25 cellular contexts compared by ENCODE assay signal in the genomic region with DNA sequence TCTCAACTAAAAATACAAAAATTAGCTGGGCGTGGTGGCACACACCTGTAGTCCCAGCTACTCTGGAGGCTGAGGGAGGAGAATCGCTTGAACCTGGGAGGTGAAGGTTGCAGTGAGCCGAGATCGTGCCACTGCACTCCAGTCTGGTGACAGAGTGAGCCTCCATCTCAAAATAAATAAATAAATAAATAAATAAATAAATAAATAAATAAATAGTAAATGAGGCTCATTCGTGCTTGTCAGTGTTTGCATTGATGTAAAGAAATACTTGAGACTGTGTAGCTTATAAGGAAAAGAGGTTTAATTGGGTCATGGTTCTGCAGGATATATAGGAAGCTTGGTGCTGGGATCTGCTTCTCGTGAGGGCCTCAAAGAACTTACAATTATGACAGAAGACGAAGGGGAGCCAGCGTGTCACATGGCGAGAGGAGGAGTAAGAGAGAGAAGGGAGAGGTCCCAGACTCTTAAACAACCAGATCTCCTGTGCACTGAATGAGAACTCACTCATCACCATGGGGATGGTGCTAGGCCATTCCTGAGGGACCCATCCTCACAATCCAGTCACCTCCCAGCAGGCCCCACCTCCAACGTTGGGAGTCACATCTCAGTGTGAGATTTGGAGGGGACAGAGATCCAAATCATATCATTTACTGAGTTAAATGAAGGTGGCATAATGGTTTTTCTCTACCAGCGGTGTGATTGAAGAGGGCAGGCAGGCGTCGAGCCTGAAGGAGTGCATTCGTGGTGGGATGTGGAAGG.
DNase-seq lines count a peak whose midpoint lies in the region; ATAC-seq, FAIRE-seq and TF ChIP-seq lines count a peak whose summit lies in the region.
"Had no signal": no experiment of that assay in that cellular context is flagged by ENCODE, and none has a peak within 500 bp of the region (broad histone marks: within the 10 kb centered on the region; RNA-seq: fewer than 3 reads in every experiment).

No MANE protein-coding gene starts in this region.

- H3K9ac ChIP-seq in HepG2 (ENCODE audit: insufficient read depth, low read depth, low read length), result no peak overlapping the region
- H3K9ac ChIP-seq: neural progenitor cell had no signal

- no peak for FAIRE-seq in HepG2 (lab: Jason Lieb, UNC)
- FAIRE-seq: islet of Langerhans, TTC549 had no signal

- CTCF ChIA-PET in HepG2 (lab: Yijun Ruan, JAX; ENCODE audit: low intra/inter-chr PET ratio, low total read pairs), result no interaction called here
- CTCF ChIA-PET in CD8-positive, alpha-beta memory T cell (lab: Charles Lee), result no interaction called here

- peaks cover 23% of the 10 kb centered on the region for H3K4me1 Mint-ChIP-seq in T-helper 17 cell
- peaks cover 60% of the 10 kb centered on the region for H3K4me1 Mint-ChIP-seq in mesothelial cell of epicardium
- H3K4me1 Mint-ChIP-seq in CD8-positive, alpha-beta memory T cell, result peaks cover 28 to 44% (median 32%) of the 10 kb centered on the region in 3 donors

- TF ChIP-seq POLR2A in HepG2 (IDR thresholded peaks at IDR 0.05; ENCODE audit: insufficient read depth in 1 of 2, low read depth in 2 of 2, low read length in 2 of 2), result no peak
- TF ChIP-seq POLR2A in right lobe of liver (IDR thresholded peaks at IDR 0.05), result no peak
- TF ChIP-seq POLR2A in vagina (IDR thresholded peaks at IDR 0.05), result no peak

- no peak for TF ChIP-seq RAD21 in HepG2 (CRISPR knock-in tag; IDR thresholded peaks at IDR 0.05)

- TF ChIP-seq CTCF in HepG2 (CRISPR knock-in tag; IDR thresholded peaks at IDR 0.05) (no peak), right lobe of liver (IDR thresholded peaks at IDR 0.05) (no peak), mesothelial cell of epicardium (IDR thresholded peaks at IDR 0.05; ENCODE audit: unreplicated experiment) (no peak), vagina (IDR thresholded peaks at IDR 0.05) (no peak)

- no peak overlapping the region for H2AFZ ChIP-seq in HepG2 (ENCODE audit: low read length)
- H2AFZ ChIP-seq: neural progenitor cell had no signal

- peak overlapping the region; percentile 3 for H3K27ac ChIP-seq in HepG2 (ENCODE audit: extremely low read length, insufficient read depth, low read length)
- peak overlapping the region in 1 of 3 donors; percentile 1 for H3K27ac ChIP-seq in right lobe of liver
- H3K27ac ChIP-seq in vagina, result no peak overlapping the region
- H3K27ac ChIP-seq in CD8-positive, alpha-beta memory T cell (ENCODE audit: low read depth, low read length), result no peak overlapping the region
- H3K27ac ChIP-seq: neural progenitor cell had no signal

- H3K4me3 Mint-ChIP-seq in T-helper 17 cell, result no peak overlapping the region
- H3K4me3 Mint-ChIP-seq in mesothelial cell of epicardium, result no peak overlapping the region
- H3K4me3 Mint-ChIP-seq in CD8-positive, alpha-beta memory T cell, result peak overlapping the region in 1 of 7 donors; percentile 6
- H3K4me3 Mint-ChIP-seq: activated naive CD8-positive, alpha-beta T cell treated with anti-CD3 and anti-CD28 coated beads, Interleukin-2, amount 10 ng/mL, durations not matched to agents 7 days and 5 days; neural progenitor cell had no signal

- no peak for ATAC-seq in HepG2
- no peak for ATAC-seq in right lobe of liver
- ATAC-seq in T-helper 17 cell, result no peak
- no peak for ATAC-seq in GM21576 (IDR thresholded peaks at IDR 0.05; ENCODE audit: unreplicated experiment)
- ATAC-seq: esophagus mucosa, HCT116, left ventricle myocardium superior had no signal

- H3K36me3 Mint-ChIP-seq in T-helper 17 cell (ENCODE audit: low read depth) (no peaks in the 10 kb centered on the region), mesothelial cell of epicardium (peaks cover 13% of the 10 kb centered on the region)
- H3K36me3 Mint-ChIP-seq in CD8-positive, alpha-beta memory T cell, result peaks cover 0 to 1% (median 0%) of the 10 kb centered on the region in 3 donors

- H3K36me3 ChIP-seq in HepG2 (replicated peaks in 1 of 2; ENCODE audit: control insufficient read depth in 1 of 2, insufficient read depth in 2 of 2, low read length in 2 of 2), result peaks cover 11 to 26% of the 10 kb centered on the region in 2 experiments
- H3K36me3 ChIP-seq in right lobe of liver, result no peaks in the 10 kb centered on the region
- H3K36me3 ChIP-seq in vagina, result no peaks in the 10 kb centered on the region
- H3K36me3 ChIP-seq in CD8-positive, alpha-beta memory T cell (ENCODE audit: insufficient read depth, low read length), result no peaks in the 10 kb centered on the region
- H3K36me3 ChIP-seq: neural progenitor cell, spleen, upper lobe of left lung had no signal

- in situ Hi-C loops in HepG2 (cut with HindIII; ENCODE audit: extremely low pct_ligation_motif_present, low pct_unique_long_range_greater_than_20kb), result no loop called here

- H3K79me2 ChIP-seq in HepG2 (ENCODE audit: insufficient read depth, low read length), result peaks cover 90% of the 10 kb centered on the region

- DNase-seq in HepG2 (ENCODE audit: low spot score) (no peak), right lobe of liver (no peak), T-helper 17 cell (no peak), mesothelial cell of epicardium (ENCODE audit: low spot score in 2 of 2, unreplicated experiment in 2 of 2) (no peak), vagina (ENCODE audit: extremely low spot score in 2 of 2) (no peak)
- DNase-seq in activated naive CD4-positive, alpha-beta T cell treated with Interleukin-2 at 50 U/mL for 16 hours, result no peak
- DNase-seq in CD8-positive, alpha-beta memory T cell, result no peak
- DNase-seq: activated naive CD8-positive, alpha-beta T cell treated with anti-CD3 and anti-CD28 coated beads, Interleukin-2, amount 10 ng/mL, durations not matched to agents 7 days and 5 days; C1 segment of cervical spinal cord; DMS 273 treated with DMSO at 0.1 percent for 48 hours; effector CD8-positive, alpha-beta T cell; foreskin melanocyte; hippocampal formation; left ventricle myocardium superior; NCI-H69; SHP77 treated with DMSO at 0.1 percent for 48 hours; spleen; stimulated activated CD4-positive, alpha-beta T cell treated with anti-CD3 and anti-CD28 coated beads, Interleukin-4, amount 100 ng/mL, for 4 hours; upper lobe of left lung had no signal

- no peak overlapping the region for H3K4me2 ChIP-seq in HepG2 (ENCODE audit: low read depth, low read length)

- H3K27me3 ChIP-seq in HepG2 (ENCODE audit: control insufficient read depth in 1 of 2, insufficient read depth in 2 of 2, low read length in 2 of 2), result no peaks in the 10 kb centered on the region
- H3K27me3 ChIP-seq in right lobe of liver, result no peaks in the 10 kb centered on the region
- H3K27me3 ChIP-seq in vagina, result no peaks in the 10 kb centered on the region
- no peaks in the 10 kb centered on the region for H3K27me3 ChIP-seq in CD8-positive, alpha-beta memory T cell (ENCODE audit: insufficient read depth, low read length, poor library complexity, severe bottlenecking)
- H3K27me3 ChIP-seq: neural progenitor cell, upper lobe of left lung had no signal

- H3K9me3 ChIP-seq in HepG2 (ENCODE audit: low read length) (no peaks in the 10 kb centered on the region), right lobe of liver (no peaks in the 10 kb centered on the region), T-helper 17 cell (ENCODE audit: control insufficient read depth, low read length, poor library complexity, severe bottlenecking) (no peaks in the 10 kb centered on the region), vagina (no peaks in the 10 kb centered on the region)
- no peaks in the 10 kb centered on the region for H3K9me3 ChIP-seq in CD8-positive, alpha-beta memory T cell (ENCODE audit: low read length)
- H3K9me3 ChIP-seq: spleen, upper lobe of left lung had no signal

- POLR2A ChIA-PET in HepG2 (lab: Yijun Ruan, JAX), result no interaction called here
- POLR2A ChIA-PET in CD8-positive, alpha-beta memory T cell (lab: Charles Lee), result no interaction called here

- H3K4me1 ChIP-seq in HepG2 (ENCODE audit: insufficient read depth, low read length) (peaks cover 92% of the 10 kb centered on the region), right lobe of liver (peaks cover 0 to 48% (median 24%) of the 10 kb centered on the region in 4 donors), vagina (peaks cover 40% of the 10 kb centered on the region)
- peaks cover 21% of the 10 kb centered on the region for H3K4me1 ChIP-seq in CD8-positive, alpha-beta memory T cell (ENCODE audit: insufficient read depth, low read length)

- BruUV-seq in HepG2 (replicated peaks; lab: Mats Ljungman, UMichigan), result no TSS peak

- H3K27ac Mint-ChIP-seq in T-helper 17 cell (peak overlapping the region; percentile 81), mesothelial cell of epicardium (peak overlapping the region; percentile 22)
- peak overlapping the region in 2 of 8 donors; percentile 56 for H3K27ac Mint-ChIP-seq in CD8-positive, alpha-beta memory T cell
- H3K27ac Mint-ChIP-seq: activated naive CD8-positive, alpha-beta T cell treated with anti-CD3 and anti-CD28 coated beads, Interleukin-2, amount 10 ng/mL, durations not matched to agents 7 days and 5 days; neural progenitor cell had no signal

- peaks cover 73% of the 10 kb centered on the region for H4K20me1 ChIP-seq in HepG2 (ENCODE audit: insufficient read depth, low read length)

- intact Hi-C loops in HepG2 (cut with micrococcal nuclease; ENCODE audit: unreplicated experiment), result loop anchor here (5.0 kb wide), 1 partner anchor 38 kb away; no protein-coding TSS in a partner anchor
- intact Hi-C loops in right lobe of liver (cut with DNase I), result no loop called here
- intact Hi-C loops in vagina (cut with DNase I), result loop anchor here (1.0 kb wide), 1 partner anchor 20 kb away; no protein-coding TSS in a partner anchor

- H3K4me3 ChIP-seq in HepG2 (replicated peaks in 1 of 3; ENCODE audit: insufficient read depth in 1 of 3, low read depth in 2 of 3, low read length in 3 of 3) (no peak overlapping the region), right lobe of liver (no peak overlapping the region), vagina (no peak overlapping the region)
- no peak overlapping the region for H3K4me3 ChIP-seq in CD8-positive, alpha-beta memory T cell (ENCODE audit: low read length)
- H3K4me3 ChIP-seq: neural progenitor cell, spleen, upper lobe of left lung had no signal

- H3K27me3 Mint-ChIP-seq in T-helper 17 cell, result no peaks in the 10 kb centered on the region
- no peaks in the 10 kb centered on the region for H3K27me3 Mint-ChIP-seq in mesothelial cell of epicardium (ENCODE audit: low read depth)
- peaks cover 0 to 3% of the 10 kb centered on the region in 2 donors for H3K27me3 Mint-ChIP-seq in CD8-positive, alpha-beta memory T cell
- H3K27me3 Mint-ChIP-seq: activated naive CD8-positive, alpha-beta T cell treated with anti-CD3 and anti-CD28 coated beads, Interleukin-2, amount 10 ng/mL, durations not matched to agents 7 days and 5 days had no signal

- WGBS in HepG2 (ENCODE audit: low lambda C conversion rate), result 93% methylated on average over 14 of the region's 14 CpGs
- WGBS in right lobe of liver (ENCODE audit: insufficient coverage, low coverage, low lambda C conversion rate, missing lambda C conversion rate), result 88% methylated on average over 14 of the region's 14 CpGs

- peaks cover 4% of the 10 kb centered on the region for H3K9me3 Mint-ChIP-seq in mesothelial cell of epicardium
- no peaks in the 10 kb centered on the region for H3K9me3 Mint-ChIP-seq in CD8-positive, alpha-beta memory T cell
- H3K9me3 Mint-ChIP-seq: activated naive CD8-positive, alpha-beta T cell treated with anti-CD3 and anti-CD28 coated beads, Interleukin-2, amount 10 ng/mL, durations not matched to agents 7 days and 5 days had no signal

- no peak for TF ChIP-seq EP300 in HepG2 (IDR thresholded peaks at IDR 0.05; ENCODE audit: low read depth in 2 of 2, low read length in 2 of 2)
- no peak for TF ChIP-seq EP300 in HepG2 (CRISPR knock-in tag; IDR thresholded peaks at IDR 0.05; ENCODE audit: borderline replicate concordance)

Comparison
In these comparisons a context has a peak if more than half of its experiments do, and no peak if none do; other contexts are left out.
1. intact Hi-C loops: an anchor here in HepG2 (5.0 kb wide) and vagina (1.0 kb wide); none called in right lobe of liver.